In the genomic region with DNA sequence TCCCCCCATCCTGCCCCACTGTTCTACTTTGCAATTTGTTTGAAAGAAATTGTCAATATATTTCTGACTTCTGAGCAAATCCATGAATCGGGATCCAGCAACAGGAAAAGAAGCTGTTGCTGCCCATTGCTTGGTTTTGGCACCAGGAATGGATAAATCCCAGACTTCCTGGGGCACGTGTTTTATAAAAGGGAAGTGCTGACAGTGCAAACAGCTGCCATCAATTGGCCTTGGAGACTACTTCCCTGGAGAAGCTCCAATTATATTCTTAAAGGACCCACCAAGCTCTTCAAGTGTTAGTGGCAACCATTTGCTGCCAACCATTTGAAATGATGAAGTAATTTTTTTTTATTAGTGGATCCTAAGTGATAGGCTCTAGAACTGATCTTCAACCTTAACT, we compare ENCODE assay signal across 27 cellular contexts. TPM values are rescaled to one million over a fixed set of nuclear protein-coding genes. Genes with fewer than 3 reads are reported as not detected.
"Had no signal": no experiment of that assay in that cellular context is flagged by ENCODE, and none has a peak within 500 bp of the region (broad histone marks: within the 10 kb centered on the region; RNA-seq: fewer than 3 reads in every experiment).

No MANE protein-coding gene starts in this region.

- H3K9me3 ChIP-seq: ascending aorta, body of pancreas, Peyer's patch had no signal

- H3K4me1 ChIP-seq: ascending aorta, body of pancreas, Peyer's patch had no signal

- H3K4me1 Mint-ChIP-seq: activated B cell treated with CpG ODN at 0.5 μM for 24 hours; activated CD4-positive, alpha-beta T cell treated with anti-CD3 and anti-CD28 coated beads, Interleukin-2, amount 10 ng/mL, durations not matched to agents 24 days and 14 days; activated CD8-positive, alpha-beta memory T cell treated with anti-CD3 and anti-CD28 coated beads, Interleukin-2, amount 10 ng/mL, durations not matched to agents 7 days and 5 days; activated naive CD8-positive, alpha-beta T cell treated with anti-CD3 and anti-CD28 coated beads, Interleukin-2, amount 50 U/mL, for 24 hours; central memory CD8-positive, alpha-beta T cell; T-cell had no signal

- H3K27me3 ChIP-seq: ascending aorta, body of pancreas, Peyer's patch had no signal

- H3K4me3 ChIP-seq: ascending aorta, body of pancreas, Peyer's patch had no signal

- H3K27me3 Mint-ChIP-seq: activated B cell treated with CpG ODN at 0.5 μM for 24 hours; activated CD4-positive, alpha-beta T cell treated with anti-CD3 and anti-CD28 coated beads, Interleukin-2, amount 10 ng/mL, durations not matched to agents 24 days and 14 days; activated CD8-positive, alpha-beta memory T cell treated with anti-CD3 and anti-CD28 coated beads, Interleukin-2, amount 10 ng/mL, durations not matched to agents 7 days and 5 days; activated naive CD8-positive, alpha-beta T cell treated with anti-CD3 and anti-CD28 coated beads, Interleukin-2, amount 50 U/mL, for 24 hours had no signal

- DNase-seq: activated B cell treated with CpG ODN at 0.5 μM for 24 hours; activated CD4-positive, alpha-beta T cell treated with anti-CD3 and anti-CD28 coated beads for 1 hour; activated CD4-positive, alpha-beta T cell treated with anti-CD3 and anti-CD28 coated beads, Interleukin-2, amount 10 ng/mL, durations not matched to agents 24 days and 14 days; activated CD4-positive, alpha-beta T cell treated with anti-CD3 and anti-CD28 coated beads, Interleukin-2, amount 50 U/mL, for 48 hours; activated CD8-positive, alpha-beta memory T cell treated with anti-CD3 and anti-CD28 coated beads, Interleukin-2, amount 10 ng/mL, durations not matched to agents 7 days and 5 days; activated effector memory CD4-positive, alpha-beta T cell treated with anti-CD3 and anti-CD28 coated beads, Interleukin-2, amount 50 U/mL, for 16 hours; activated naive CD4-positive, alpha-beta T cell treated with Interleukin-2 at 50 U/mL for 16 hours; activated naive CD8-positive, alpha-beta T cell treated with anti-CD3 and anti-CD28 coated beads, Interleukin-2, amount 50 U/mL, for 24 hours; activated T-cell treated with anti-CD3 and anti-CD28 coated beads, Interleukin-2, amount 50 U/mL, for 4 hours; amniotic stem cell; body of pancreas; MM.1S; NCI-H1105; NCI-H1436 treated with DMSO at 0.1 percent for 48 hours; NCI-H187; NCI-H345; NCI-H526; NCI-H82; Peyer's patch; SHP77 treated with DMSO at 0.1 percent for 48 hours; T-cell; T-helper 2 cell; T1000 had no signal

- H3K36me3 Mint-ChIP-seq: activated CD8-positive, alpha-beta memory T cell treated with anti-CD3 and anti-CD28 coated beads, Interleukin-2, amount 10 ng/mL, durations not matched to agents 7 days and 5 days; T-cell had no signal

- H3K27ac ChIP-seq: ascending aorta, body of pancreas, Peyer's patch, RWPE1 had no signal

- H3K4me3 Mint-ChIP-seq: activated B cell treated with CpG ODN at 0.5 μM for 24 hours; activated CD4-positive, alpha-beta T cell treated with anti-CD3 and anti-CD28 coated beads, Interleukin-2, amount 10 ng/mL, durations not matched to agents 24 days and 14 days; activated CD8-positive, alpha-beta memory T cell treated with anti-CD3 and anti-CD28 coated beads, Interleukin-2, amount 10 ng/mL, durations not matched to agents 7 days and 5 days; activated naive CD8-positive, alpha-beta T cell treated with anti-CD3 and anti-CD28 coated beads, Interleukin-2, amount 50 U/mL, for 24 hours; activated T-cell treated with anti-CD3 and anti-CD28 coated beads, Interleukin-2, amount 50 U/mL, for 4 hours; central memory CD8-positive, alpha-beta T cell; T-cell had no signal

- H3K9me3 Mint-ChIP-seq: activated B cell treated with CpG ODN at 0.5 μM for 24 hours; activated CD4-positive, alpha-beta T cell treated with anti-CD3 and anti-CD28 coated beads, Interleukin-2, amount 10 ng/mL, durations not matched to agents 24 days and 14 days; activated naive CD8-positive, alpha-beta T cell treated with anti-CD3 and anti-CD28 coated beads, Interleukin-2, amount 50 U/mL, for 24 hours had no signal

- H3K36me3 ChIP-seq: ascending aorta, Peyer's patch had no signal

- H3K27ac Mint-ChIP-seq: activated B cell treated with CpG ODN at 0.5 μM for 24 hours; activated CD4-positive, alpha-beta T cell treated with anti-CD3 and anti-CD28 coated beads, Interleukin-2, amount 10 ng/mL, durations not matched to agents 24 days and 14 days; activated CD8-positive, alpha-beta memory T cell treated with anti-CD3 and anti-CD28 coated beads, Interleukin-2, amount 10 ng/mL, durations not matched to agents 7 days and 5 days; activated naive CD4-positive, alpha-beta T cell treated with anti-CD3 and anti-CD28 coated beads, Interleukin-2, amount 50 U/mL, for 72 hours; activated naive CD8-positive, alpha-beta T cell treated with anti-CD3 and anti-CD28 coated beads, Interleukin-2, amount 50 U/mL, for 24 hours; T-cell had no signal

- ATAC-seq: activated CD8-positive, alpha-beta memory T cell treated with anti-CD3 and anti-CD28 coated beads, Interleukin-2, amount 10 ng/mL, durations not matched to agents 7 days and 5 days; activated naive CD4-positive, alpha-beta T cell treated with anti-CD3 and anti-CD28 coated beads, Interleukin-2, amount 50 U/mL, for 72 hours; activated naive CD8-positive, alpha-beta T cell treated with anti-CD3 and anti-CD28 coated beads, Interleukin-2, amount 50 U/mL, for 24 hours; activated T-cell treated with anti-CD3 and anti-CD28 coated beads, Interleukin-2, amount 50 U/mL, for 4 hours; body of pancreas; T-cell had no signal

RNA-seq across cellular contexts. Expression of gene STK32A, which starts 13.8 kb away (rescaled TPM):
- total RNA-seq: activated B cell treated with CpG ODN at 0.5 μM for 24 hours; activated CD4-positive, alpha-beta T cell treated with anti-CD3 and anti-CD28 coated beads, Interleukin-2, amount 10 ng/mL, durations not matched to agents 24 days and 14 days; activated CD8-positive, alpha-beta memory T cell treated with anti-CD3 and anti-CD28 coated beads, Interleukin-2, amount 10 ng/mL, durations not matched to agents 7 days and 5 days; activated naive CD4-positive, alpha-beta T cell treated with anti-CD3 and anti-CD28 coated beads, Interleukin-2, amount 50 U/mL, for 72 hours; activated T-cell treated with anti-CD3 and anti-CD28 coated beads, Interleukin-2, amount 50 U/mL, for 4 hours; T-cell had no signal
